In the genomic region with DNA sequence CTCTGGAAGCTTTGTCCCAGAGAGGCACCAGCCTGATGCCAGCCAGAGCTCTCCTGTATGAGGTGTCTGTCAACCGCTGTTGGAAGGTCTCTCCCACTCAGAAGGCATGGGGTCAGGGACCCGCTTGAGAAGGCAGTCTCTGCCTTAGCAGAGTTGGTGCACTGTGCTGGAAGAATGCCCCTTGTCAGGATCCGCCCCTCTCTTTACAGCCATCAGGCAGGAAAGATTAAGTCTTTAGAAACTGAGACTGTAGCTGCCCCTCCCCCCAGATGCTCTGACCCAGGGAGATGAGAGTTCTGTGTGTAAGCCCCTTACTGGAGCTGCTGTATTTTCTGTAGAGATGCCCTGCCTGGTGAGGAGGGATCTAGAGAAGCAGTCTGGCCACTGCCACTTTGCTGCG, we compare ENCODE assay signal across 34 cellular contexts.
"Had no signal": no experiment of that assay in that cellular context is flagged by ENCODE, and none has a peak within 500 bp of the region (broad histone marks: within the 10 kb centered on the region; RNA-seq: fewer than 3 reads in every experiment).

No MANE protein-coding gene starts in this region.

- H3K4me3 Mint-ChIP-seq: activated CD4-positive, alpha-beta T cell treated with anti-CD3 and anti-CD28 coated beads, Interleukin-2, amount 10 ng/mL, durations not matched to agents 24 days and 14 days; activated CD8-positive, alpha-beta T cell treated with anti-CD3 and anti-CD28 coated beads, Interleukin-2, amount 10 ng/mL, durations not matched to agents 7 days and 5 days; activated naive CD4-positive, alpha-beta T cell treated with anti-CD3 and anti-CD28 coated beads, Interleukin-2, amount 50 U/mL, for 24 hours; activated naive CD8-positive, alpha-beta T cell treated with anti-CD3 and anti-CD28 coated beads, Interleukin-2, amount 10 ng/mL, durations not matched to agents 7 days and 5 days; activated T-cell treated with anti-CD3 and anti-CD28 coated beads, Interleukin-2, amount 50 U/mL, for 24 hours; central memory CD8-positive, alpha-beta T cell had no signal

- H3K9me3 ChIP-seq: ascending aorta, Peyer's patch had no signal

- H3K36me3 Mint-ChIP-seq: activated naive CD4-positive, alpha-beta T cell treated with anti-CD3 and anti-CD28 coated beads, Interleukin-2, amount 50 U/mL, for 24 hours; activated naive CD8-positive, alpha-beta T cell treated with anti-CD3 and anti-CD28 coated beads, Interleukin-2, amount 10 ng/mL, durations not matched to agents 7 days and 5 days had no signal

- H3K9ac ChIP-seq: KMS-11 had no signal

- H3K4me1 Mint-ChIP-seq: activated CD4-positive, alpha-beta T cell treated with anti-CD3 and anti-CD28 coated beads, Interleukin-2, amount 10 ng/mL, durations not matched to agents 24 days and 14 days; activated naive CD4-positive, alpha-beta T cell treated with anti-CD3 and anti-CD28 coated beads, Interleukin-2, amount 50 U/mL, for 24 hours; activated naive CD8-positive, alpha-beta T cell treated with anti-CD3 and anti-CD28 coated beads, Interleukin-2, amount 10 ng/mL, durations not matched to agents 7 days and 5 days; central memory CD8-positive, alpha-beta T cell had no signal

- H3K27me3 Mint-ChIP-seq: activated CD4-positive, alpha-beta T cell treated with anti-CD3 and anti-CD28 coated beads, Interleukin-2, amount 10 ng/mL, durations not matched to agents 24 days and 14 days; activated naive CD4-positive, alpha-beta T cell treated with anti-CD3 and anti-CD28 coated beads, Interleukin-2, amount 50 U/mL, for 24 hours; activated naive CD8-positive, alpha-beta T cell treated with anti-CD3 and anti-CD28 coated beads, Interleukin-2, amount 10 ng/mL, durations not matched to agents 7 days and 5 days; activated T-cell treated with anti-CD3 and anti-CD28 coated beads, Interleukin-2, amount 50 U/mL, for 24 hours; central memory CD8-positive, alpha-beta T cell had no signal

- H3K27ac Mint-ChIP-seq: activated CD4-positive, alpha-beta T cell treated with anti-CD3 and anti-CD28 coated beads, Interleukin-2, amount 10 ng/mL, durations not matched to agents 24 days and 14 days; activated CD8-positive, alpha-beta T cell treated with anti-CD3 and anti-CD28 coated beads, Interleukin-2, amount 10 ng/mL, durations not matched to agents 7 days and 5 days; activated naive CD4-positive, alpha-beta T cell treated with anti-CD3 and anti-CD28 coated beads, Interleukin-2, amount 50 U/mL, for 24 hours; activated naive CD8-positive, alpha-beta T cell treated with anti-CD3 and anti-CD28 coated beads, Interleukin-2, amount 10 ng/mL, durations not matched to agents 7 days and 5 days; activated T-cell treated with anti-CD3 and anti-CD28 coated beads, Interleukin-2, amount 50 U/mL, for 24 hours; activated T-helper 2 cell treated with anti-CD3 and anti-CD28 coated beads, Interferon-gamma antibody, Interleukin-2, Interleukin-4, amounts not matched to agents 10 μg/mL and 5 μg/mL and 100 μg/mL, durations not matched to agents 14 hours and 24 hours and 36 hours had no signal

- H3K36me3 ChIP-seq: ascending aorta, cardiac muscle cell, Peyer's patch had no signal

- H3K4me1 ChIP-seq: ascending aorta, Peyer's patch had no signal

- ATAC-seq: activated CD8-positive, alpha-beta T cell treated with anti-CD3 and anti-CD28 coated beads, Interleukin-2, amount 10 ng/mL, durations not matched to agents 7 days and 5 days; PC-3; Right ventricle myocardium inferior had no signal

- H3K27me3 ChIP-seq: ascending aorta, cardiac muscle cell, Peyer's patch had no signal

- H3K9me3 Mint-ChIP-seq: activated naive CD4-positive, alpha-beta T cell treated with anti-CD3 and anti-CD28 coated beads, Interleukin-2, amount 50 U/mL, for 24 hours had no signal

- H3K27ac ChIP-seq: ascending aorta, cardiac muscle cell, KMS-11, Peyer's patch, RWPE1, VCaP had no signal

- H3K4me3 ChIP-seq: ascending aorta, cardiac muscle cell, Peyer's patch had no signal

- DNase-seq: activated CD4-positive, alpha-beta T cell treated with anti-CD3 and anti-CD28 coated beads, Interleukin-2, amount 10 ng/mL, durations not matched to agents 24 days and 14 days; activated CD4-positive, alpha-beta T cell treated with anti-CD3 and anti-CD28 coated beads, Interleukin-2, amount 50 U/mL, for 48 hours; activated CD8-positive, alpha-beta T cell treated with anti-CD3 and anti-CD28 coated beads, Interleukin-2, amount 10 ng/mL, durations not matched to agents 7 days and 5 days; activated gamma-delta T cell; activated naive CD4-positive, alpha-beta T cell treated with Interleukin-2 at 50 U/mL for 16 hours; activated naive CD8-positive, alpha-beta T cell treated with anti-CD3 and anti-CD28 coated beads, Interleukin-2, amount 10 ng/mL, durations not matched to agents 7 days and 5 days; activated T-cell treated with anti-CD3 and anti-CD28 coated beads, Interleukin-2, amount 50 U/mL, for 24 hours; amygdala; MM.1S; MV-4-11; NCI-H1092; NCI-H187; NCI-H2029 treated with DMSO at 0.1 percent for 48 hours; NCI-H2171 treated with DMSO at 0.1 percent for 48 hours; NCI-H2227 treated with DMSO at 0.1 percent for 48 hours; NCI-H446; NCI-H510A treated with DMSO at 0.1 percent for 48 hours; NCI-H526 treated with DMSO at 0.1 percent for 48 hours; NCI-H774; PC-3; Peyer's patch; SW 1271; T-helper 1 cell; T-helper 2 cell; T-helper 9 cell had no signal
